In genomic region chr3:170531557-170532335, GRCh38 we compare ENCODE assay signal across 22 cellular contexts. TPM values are rescaled to one million over a fixed set of nuclear protein-coding genes. Genes with fewer than 3 reads are reported as not detected.
DNase-seq lines count a peak whose midpoint lies in the region; ATAC-seq and TF ChIP-seq lines count a peak whose summit lies in the region.
"Had no signal": no experiment of that assay in that cellular context is flagged by ENCODE, and none has a peak within 500 bp of the region (broad histone marks: within the 10 kb centered on the region; RNA-seq: fewer than 3 reads in every experiment).

No MANE protein-coding gene starts in this region.

- H3K27ac ChIP-seq in HEK293 (ENCODE audit: extremely low read depth, low read depth, low read length) (no peak overlapping the region), GM23338 (ENCODE audit: low read depth) (no peak overlapping the region)
- H3K27ac ChIP-seq: epithelial cell of prostate, psoas muscle, SK-N-MC had no signal

- no peak for TF ChIP-seq CTCF in AG10803 (conservative IDR thresholded peaks at IDR 0.05; ENCODE audit: low read length)
- no peak for TF ChIP-seq CTCF in HEK293 (tag by site-specific recombination; IDR thresholded peaks at IDR 0.05)
- TF ChIP-seq CTCF in GM23338 (conservative IDR thresholded peaks at IDR 0.05; ENCODE audit: low read depth in 2 of 2): no peak

- H3K36me3 Mint-ChIP-seq in stimulated activated effector memory CD8-positive, alpha-beta T cell treated with anti-CD3 and anti-CD28 coated beads, Interleukin-12 subunit alpha, Interleukin-12 subunit beta, amount 100 ng/mL, for 72 hours: no peaks in the 10 kb centered on the region
- no peaks in the 10 kb centered on the region for H3K36me3 Mint-ChIP-seq in activated CD8-positive, alpha-beta memory T cell treated with anti-CD3 and anti-CD28 coated beads, Interleukin-2, amount 10 ng/mL, durations not matched to agents 7 days and 5 days
- H3K36me3 Mint-ChIP-seq in GM23338 (ENCODE audit: low read depth): no peaks in the 10 kb centered on the region
- H3K36me3 Mint-ChIP-seq: memory B cell had no signal

- H3K27me3 Mint-ChIP-seq in activated CD8-positive, alpha-beta memory T cell treated with anti-CD3 and anti-CD28 coated beads, Interleukin-2, amount 10 ng/mL, durations not matched to agents 7 days and 5 days: peaks cover 29% of the 10 kb centered on the region
- H3K27me3 Mint-ChIP-seq in GM23338 (ENCODE audit: insufficient read depth, low read depth, poor library complexity): peaks cover 2% of the 10 kb centered on the region

- H3K4me3 Mint-ChIP-seq in stimulated activated effector memory CD8-positive, alpha-beta T cell treated with anti-CD3 and anti-CD28 coated beads, Interleukin-12 subunit alpha, Interleukin-12 subunit beta, amount 100 ng/mL, for 72 hours: no peak overlapping the region
- no peak overlapping the region for H3K4me3 Mint-ChIP-seq in activated CD8-positive, alpha-beta memory T cell treated with anti-CD3 and anti-CD28 coated beads, Interleukin-2, amount 10 ng/mL, durations not matched to agents 7 days and 5 days
- no peak overlapping the region for H3K4me3 Mint-ChIP-seq in GM23338
- H3K4me3 Mint-ChIP-seq: memory B cell; nephron; stimulated activated naive CD8-positive, alpha-beta T cell treated with anti-CD3 and anti-CD28 coated beads, Interleukin-15, Interleukin-2, amounts not matched to agents 100 ng/mL and 50 ng/mL, for 24 hours had no signal

- H3K4me1 ChIP-seq in HEK293 (ENCODE audit: control insufficient read depth, insufficient read depth, low read length) (no peaks in the 10 kb centered on the region), GM23338 (ENCODE audit: insufficient read depth) (peaks cover 3% of the 10 kb centered on the region; the same call in 1 of the 2 replicates)
- H3K4me1 ChIP-seq: psoas muscle had no signal

- DNase-seq in AG10803 (ENCODE audit: low read depth) (peak; percentile 65), dermis blood vessel endothelial cell (peak; percentile 15), pons (ENCODE audit: low spot score) (peak; percentile 58), GM23338 (ENCODE audit: low spot score) (no peak)
- DNase-seq in stimulated activated effector memory CD8-positive, alpha-beta T cell treated with anti-CD3 and anti-CD28 coated beads, Interleukin-12 subunit alpha, Interleukin-12 subunit beta, amount 100 ng/mL, for 72 hours (ENCODE audit: low spot score in 2 of 2): no peak
- DNase-seq in activated CD8-positive, alpha-beta memory T cell treated with anti-CD3 and anti-CD28 coated beads, Interleukin-2, amount 10 ng/mL, durations not matched to agents 7 days and 5 days: no peak
- DNase-seq: activated gamma-delta T cell treated with Interleukin-2 at 50 U/mL for 16 hours; NCI-H1694 treated with DMSO at 0.1 percent for 48 hours; NCI-H510A; PC-3; stimulated activated CD4-positive, alpha-beta T cell treated with anti-CD3 and anti-CD28 coated beads, Interleukin-15, amount 100 ng/mL, for 24 hours had no signal

- no peaks in the 10 kb centered on the region for H3K9me3 ChIP-seq in HEK293 (ENCODE audit: control insufficient read depth, insufficient read depth, low read depth, low read length)
- H3K9me3 ChIP-seq: psoas muscle had no signal

- no peak for ATAC-seq in stimulated activated effector memory CD8-positive, alpha-beta T cell treated with anti-CD3 and anti-CD28 coated beads, Interleukin-12 subunit alpha, Interleukin-12 subunit beta, amount 100 ng/mL, for 72 hours
- ATAC-seq in activated CD8-positive, alpha-beta memory T cell treated with anti-CD3 and anti-CD28 coated beads, Interleukin-2, amount 10 ng/mL, durations not matched to agents 7 days and 5 days: no peak
- ATAC-seq in GM23338: no peak
- ATAC-seq in HG02759 (IDR thresholded peaks at IDR 0.05; ENCODE audit: unreplicated experiment): no peak
- ATAC-seq: GM12878, HepG2, PC-3 had no signal

- no peaks in the 10 kb centered on the region for H3K27me3 ChIP-seq in GM23338 (ENCODE audit: insufficient read depth)

- POLR2A ChIA-PET in HEK293 (lab: Yijun Ruan, JAX): interaction anchor here (0.6 kb wide), 1 partner anchor 31 kb away, joined by 3 read pairs; no protein-coding TSS in a partner anchor

- no peak overlapping the region for H3K27ac Mint-ChIP-seq in stimulated activated effector memory CD8-positive, alpha-beta T cell treated with anti-CD3 and anti-CD28 coated beads, Interleukin-12 subunit alpha, Interleukin-12 subunit beta, amount 100 ng/mL, for 72 hours
- no peak overlapping the region for H3K27ac Mint-ChIP-seq in activated CD8-positive, alpha-beta memory T cell treated with anti-CD3 and anti-CD28 coated beads, Interleukin-2, amount 10 ng/mL, durations not matched to agents 7 days and 5 days
- H3K27ac Mint-ChIP-seq in GM23338: no peak overlapping the region
- H3K27ac Mint-ChIP-seq: memory B cell; stimulated activated naive CD8-positive, alpha-beta T cell treated with anti-CD3 and anti-CD28 coated beads, Interleukin-15, Interleukin-2, amounts not matched to agents 100 ng/mL and 50 ng/mL, for 24 hours had no signal

- H3K9me2 ChIP-seq in GM23338 (ENCODE audit: insufficient read depth): no peaks in the 10 kb centered on the region

- H3K4me3 ChIP-seq in AG10803 (ENCODE audit: low read length) (no peak overlapping the region), HEK293 (ENCODE audit: low read depth, low read length) (no peak overlapping the region), GM23338 (no peak overlapping the region)
- H3K4me3 ChIP-seq: GM12878, psoas muscle, SK-N-MC had no signal

- no peaks in the 10 kb centered on the region for H3K79me2 ChIP-seq in GM23338 (replicated peaks; ENCODE audit: insufficient read depth)

- no peak overlapping the region for H3K4me2 ChIP-seq in GM23338

- H3F3A ChIP-seq in GM23338 (replicated peaks; ENCODE audit: low read depth): no peaks in the 10 kb centered on the region

- no peak overlapping the region for H2AFZ ChIP-seq in GM23338

- H3K9me3 Mint-ChIP-seq in stimulated activated effector memory CD8-positive, alpha-beta T cell treated with anti-CD3 and anti-CD28 coated beads, Interleukin-12 subunit alpha, Interleukin-12 subunit beta, amount 100 ng/mL, for 72 hours: no peaks in the 10 kb centered on the region
- no peaks in the 10 kb centered on the region for H3K9me3 Mint-ChIP-seq in activated CD8-positive, alpha-beta memory T cell treated with anti-CD3 and anti-CD28 coated beads, Interleukin-2, amount 10 ng/mL, durations not matched to agents 7 days and 5 days (ENCODE audit: low read depth)
- no peaks in the 10 kb centered on the region for H3K9me3 Mint-ChIP-seq in GM23338
- H3K9me3 Mint-ChIP-seq: memory B cell; nephron; stimulated activated naive CD8-positive, alpha-beta T cell treated with anti-CD3 and anti-CD28 coated beads, Interleukin-15, Interleukin-2, amounts not matched to agents 100 ng/mL and 50 ng/mL, for 24 hours had no signal

- H3K4me1 Mint-ChIP-seq in stimulated activated effector memory CD8-positive, alpha-beta T cell treated with anti-CD3 and anti-CD28 coated beads, Interleukin-12 subunit alpha, Interleukin-12 subunit beta, amount 100 ng/mL, for 72 hours: no peaks in the 10 kb centered on the region
- H3K4me1 Mint-ChIP-seq in activated CD8-positive, alpha-beta memory T cell treated with anti-CD3 and anti-CD28 coated beads, Interleukin-2, amount 10 ng/mL, durations not matched to agents 7 days and 5 days: no peaks in the 10 kb centered on the region
- H3K4me1 Mint-ChIP-seq in GM23338: peaks cover 9% of the 10 kb centered on the region
- H3K4me1 Mint-ChIP-seq: memory B cell had no signal

- no peaks in the 10 kb centered on the region for H4K20me1 ChIP-seq in GM23338 (replicated peaks; ENCODE audit: insufficient read depth)

- CTCF ChIA-PET in HEK293 (lab: Yijun Ruan, JAX): interaction anchor here (1.1 kb wide), 1 partner anchor 280 kb away, joined by 3 read pairs; no protein-coding TSS in a partner anchor
- CTCF ChIA-PET in activated CD8-positive, alpha-beta memory T cell treated with anti-CD3 and anti-CD28 coated beads, Interleukin-2, amount 10 ng/mL, durations not matched to agents 7 days and 5 days (lab: Charles Lee): no interaction called here

- H3K36me3 ChIP-seq in HEK293 (ENCODE audit: control insufficient read depth in 2 of 2, insufficient read depth in 1 of 2, low read length in 2 of 2): no peaks in the 10 kb centered on the region
- H3K36me3 ChIP-seq in GM23338 (ENCODE audit: insufficient read depth): no peaks in the 10 kb centered on the region

TF ChIP-seq in HEK293, 187 proteins besides CTCF, POLR2A, EP300 and RAD21 (continues in another document):
- peak; percentile 62; the same call in 1 of the 2 replicates for TF ChIP-seq ZNF133 (tag by site-specific recombination; IDR thresholded peaks at IDR 0.05)

TF ChIP-seq in GM23338, 12 proteins besides CTCF, POLR2A, EP300 and RAD21 (continues in another document):
- TF ChIP-seq EZH2 (IDR thresholded peaks at IDR 0.05; ENCODE audit: low read depth, unreplicated experiment) (no peak), EZH2phosphoT487 (IDR thresholded peaks at IDR 0.05; ENCODE audit: unreplicated experiment) (no peak), JUNB (IDR thresholded peaks at IDR 0.05; ENCODE audit: unreplicated experiment) (no peak), CREB1 (CRISPR knock-in tag; IDR thresholded peaks at IDR 0.05; ENCODE audit: low read depth) (no peak), STAT1 (IDR thresholded peaks at IDR 0.05; ENCODE audit: unreplicated experiment) (no peak), NANOG (IDR thresholded peaks at IDR 0.05; ENCODE audit: borderline replicate concordance) (no peak), POLR2AphosphoS5 (IDR thresholded peaks at IDR 0.05; ENCODE audit: low read depth) (no peak), ETS1 (IDR thresholded peaks at IDR 0.05) (no peak)

RNA-seq across cellular contexts. Expression of gene SLC7A14, which starts 54.1 kb away (rescaled TPM):
- under 0.01 and 0.14 TPM in 2 replicates for total RNA-seq in dermis blood vessel endothelial cell
- total RNA-seq in activated CD8-positive, alpha-beta memory T cell treated with anti-CD3 and anti-CD28 coated beads, Interleukin-2, amount 10 ng/mL, durations not matched to agents 7 days and 5 days: not detected
- total RNA-seq in GM23338 (2014; rRNA removed; shearing (Covaris generic)): 0.49 and 0.58 TPM in 2 replicates
- polyA plus RNA-seq in GM23338 (2016; fragmentation: Nextera tagmentation; extraction: Ambion mirVana): 0.49 and 0.82 TPM in 2 replicates
- total RNA-seq: GM12878, HepG2, MCF 10A, PC-3 had no signal
- polyA plus RNA-seq: GM12878, HepG2 had no signal

Comparison
In these comparisons a context has a peak if more than half of its experiments do, and no peak if none do; other contexts are left out.
1. DNase-seq: peak in AG10803 (single experiment), dermis blood vessel endothelial cell (single experiment) and pons (single experiment); none in stimulated activated effector memory CD8-positive, alpha-beta T cell treated with anti-CD3 and anti-CD28 coated beads, Interleukin-12 subunit alpha, Interleukin-12 subunit beta, amount 100 ng/mL, for 72 hours (0 of 2), activated CD8-positive, alpha-beta memory T cell treated with anti-CD3 and anti-CD28 coated beads, Interleukin-2, amount 10 ng/mL, durations not matched to agents 7 days and 5 days (single experiment) and GM23338 (single experiment).